In genomic region chr10:51699145-51699474, GRCh38 we compare ENCODE assay signal across 8 cellular contexts. TPM values are rescaled to one million over a fixed set of nuclear protein-coding genes. Genes with fewer than 3 reads are reported as not detected.
DNase-seq lines count a peak whose midpoint lies in the region; ATAC-seq and TF ChIP-seq lines count a peak whose summit lies in the region.

No MANE protein-coding gene starts in this region.

- H3K27me3 ChIP-seq in cardiac muscle cell: no peaks in the 10 kb centered on the region

- H3K27me3 Mint-ChIP-seq in activated CD4-positive, alpha-beta T cell treated with anti-CD3 and anti-CD28 coated beads, Interleukin-2, amount 10 ng/mL, durations not matched to agents 7 days and 5 days: no peaks in the 10 kb centered on the region

- intact Hi-C loops in sciatic nerve (cut with DNase I): no loop called here

- TF ChIP-seq CTCF in WI38 (IDR thresholded peaks at IDR 0.05; ENCODE audit: low read depth, low read length): no peak
- TF ChIP-seq CTCF in cardiac muscle cell (IDR thresholded peaks at IDR 0.05; ENCODE audit: low read depth, low read length): no peak

- peaks cover 15% of the 10 kb centered on the region for H3K4me1 ChIP-seq in cardiac muscle cell (ENCODE audit: low read depth)

- H3K36me3 Mint-ChIP-seq in activated CD4-positive, alpha-beta T cell treated with anti-CD3 and anti-CD28 coated beads, Interleukin-2, amount 10 ng/mL, durations not matched to agents 7 days and 5 days (ENCODE audit: low read depth): peaks cover 41% of the 10 kb centered on the region

- POLR2A ChIA-PET in activated CD4-positive, alpha-beta T cell treated with anti-CD3 and anti-CD28 coated beads, Interleukin-2, amount 10 ng/mL, durations not matched to agents 7 days and 5 days (lab: Charles Lee): no interaction called here

- peaks cover 44% of the 10 kb centered on the region for H3K4me1 Mint-ChIP-seq in activated CD4-positive, alpha-beta T cell treated with anti-CD3 and anti-CD28 coated beads, Interleukin-2, amount 10 ng/mL, durations not matched to agents 7 days and 5 days

- peak overlapping the region; percentile 98 for H3K27ac ChIP-seq in cardiac muscle cell

- no peak for DNase-seq in activated CD4-positive, alpha-beta T cell treated with anti-CD3 and anti-CD28 coated beads, Interleukin-2, amount 10 ng/mL, durations not matched to agents 7 days and 5 days
- DNase-seq in activated CD4-positive, alpha-beta T cell treated with anti-CD3 and anti-CD28 coated beads, Interleukin-2, amount 50 U/mL, for 48 hours: no peak
- DNase-seq in cardiac muscle cell (ENCODE audit: low read depth in 1 of 2, low spot score in 1 of 2) (no peak), sciatic nerve (ENCODE audit: low spot score) (no peak), middle frontal gyrus (ENCODE audit: extremely low spot score, low spot score) (no peak)
- no peak for DNase-seq in stimulated activated naive CD4-positive, alpha-beta T cell (lab: John Stamatoyannopoulos, UW)

- H3K4me3 Mint-ChIP-seq in activated CD4-positive, alpha-beta T cell treated with anti-CD3 and anti-CD28 coated beads, Interleukin-2, amount 10 ng/mL, durations not matched to agents 7 days and 5 days: peak overlapping the region; percentile 97

- H3K4me3 ChIP-seq in WI38 (ENCODE audit: low read depth, low read length): peak overlapping the region; percentile 93
- H3K4me3 ChIP-seq in cardiac muscle cell: peak overlapping the region; percentile 60

- no peaks in the 10 kb centered on the region for H3K36me3 ChIP-seq in cardiac muscle cell

- CTCF ChIA-PET in activated CD4-positive, alpha-beta T cell treated with anti-CD3 and anti-CD28 coated beads, Interleukin-2, amount 10 ng/mL, durations not matched to agents 7 days and 5 days (lab: Charles Lee): interaction anchor here (0.7 to 0.9 kb wide), 2 partner anchors 10 to 18 kb away, joined by 3 to 4 read pairs; no protein-coding TSS in a partner anchor

- peaks cover 5% of the 10 kb centered on the region for H3K9me3 Mint-ChIP-seq in activated CD4-positive, alpha-beta T cell treated with anti-CD3 and anti-CD28 coated beads, Interleukin-2, amount 10 ng/mL, durations not matched to agents 7 days and 5 days

- H3K27ac Mint-ChIP-seq in activated CD4-positive, alpha-beta T cell treated with anti-CD3 and anti-CD28 coated beads, Interleukin-2, amount 10 ng/mL, durations not matched to agents 7 days and 5 days: peak overlapping the region; percentile 100

- ATAC-seq in HG03066 (IDR thresholded peaks at IDR 0.05; ENCODE audit: low read depth, unreplicated experiment) (peak; percentile 29), sciatic nerve (peak; percentile 64)

- H3K9me3 ChIP-seq in cardiac muscle cell (ENCODE audit: low read depth): no peaks in the 10 kb centered on the region

RNA-seq across cellular contexts. Expression of gene CSTF2T, which starts 0.3 kb away (rescaled TPM):
- 10 to 100 TPM; 34.4 to 36.7 TPM for total RNA-seq in activated CD4-positive, alpha-beta T cell treated with anti-CD3 and anti-CD28 coated beads, Interleukin-2, amount 10 ng/mL, durations not matched to agents 7 days and 5 days
- total RNA-seq in cardiac muscle cell (22.1 and 28.5 TPM in 2 replicates), sciatic nerve (21.5 TPM)
- polyA plus RNA-seq in cardiac muscle cell: 7.8 and 8.2 TPM in 2 replicates
